Comparison of ENCODE assay signal across 17 cellular contexts in genomic region chrX:47316276-47317025, GRCh38. TPM values are rescaled to one million over a fixed set of nuclear protein-coding genes. Genes with fewer than 3 reads are reported as not detected.
DNase-seq lines count a peak whose midpoint lies in the region; ATAC-seq and TF ChIP-seq lines count a peak whose summit lies in the region.
"Had no signal": no experiment of that assay in that cellular context is flagged by ENCODE, and none has a peak within 500 bp of the region (broad histone marks: within the 10 kb centered on the region; RNA-seq: fewer than 3 reads in every experiment).

No MANE protein-coding gene starts in this region.

- no peaks in the 10 kb centered on the region for H3K9me3 ChIP-seq in H9 (ENCODE audit: control insufficient read depth, low read depth, low read length)
- no peaks in the 10 kb centered on the region for H3K9me3 ChIP-seq in osteoblast (ENCODE audit: low read depth, low read length)
- H3K9me3 ChIP-seq in sigmoid colon, result no peaks in the 10 kb centered on the region
- H3K9me3 ChIP-seq: adrenal gland, ovary had no signal

- H3K18ac ChIP-seq in H9 (ENCODE audit: insufficient read length, low read depth, low read length), result peak overlapping the region; percentile 87

- H3K4me2 ChIP-seq in H9 (ENCODE audit: insufficient read depth, insufficient read length, low read length), result peak overlapping the region; percentile 33
- H3K4me2 ChIP-seq in osteoblast (ENCODE audit: insufficient read depth, low read length), result peak overlapping the region; percentile 71

- no peak for TF ChIP-seq CTCF in H9 (conservative IDR thresholded peaks at IDR 0.05)
- TF ChIP-seq CTCF in endothelial cell (IDR thresholded peaks at IDR 0.05; ENCODE audit: unreplicated experiment), result no peak
- no peak for TF ChIP-seq CTCF in osteoblast (IDR thresholded peaks at IDR 0.05; ENCODE audit: extremely low read depth, low read depth, low read length)
- no peak for TF ChIP-seq CTCF in sigmoid colon (IDR thresholded peaks at IDR 0.05)

- peaks cover 0 to 5% (median 4%) of the 10 kb centered on the region in 3 experiments; a peak in 3 of 7 replicates for H3K36me3 Mint-ChIP-seq in H9 (ENCODE audit: insufficient read depth in 1 of 3, low read depth in 3 of 3)
- H3K36me3 Mint-ChIP-seq in endothelial cell (ENCODE audit: low read depth, unreplicated experiment), result no peaks in the 10 kb centered on the region

- no peak overlapping the region for H2AK5ac ChIP-seq in H9 (ENCODE audit: insufficient read length, low read length)

- TF ChIP-seq POLR2A in sigmoid colon (IDR thresholded peaks at IDR 0.05), result no peak

- no peaks in the 10 kb centered on the region for H3K79me2 ChIP-seq in H9 (ENCODE audit: insufficient read depth, low read length)
- H3K79me2 ChIP-seq in osteoblast (ENCODE audit: insufficient read depth, low read length), result no peaks in the 10 kb centered on the region

- peak overlapping the region; percentile 84; the same call in 1 of the 2 replicates for H3K4ac ChIP-seq in H9 (ENCODE audit: low read depth, low read length)

- no peak for TF ChIP-seq EP300 in sigmoid colon (IDR thresholded peaks at IDR 0.05)

- H3K27ac Mint-ChIP-seq in H9 (peak overlapping the region; percentile 98 to 100 (median 99)), endothelial cell (ENCODE audit: unreplicated experiment) (peak overlapping the region; percentile 20)
- H3K27ac Mint-ChIP-seq: stimulated activated naive CD8-positive, alpha-beta T cell treated with anti-CD3 and anti-CD28 coated beads, Interleukin-15, amount 100 ng/mL, for 72 hours had no signal

- H4K5ac ChIP-seq in H9 (ENCODE audit: insufficient read length, low read depth, low read length), result no peak overlapping the region

- H3K4me3 Mint-ChIP-seq in H9 (peak overlapping the region; percentile 37 to 74), endothelial cell (ENCODE audit: unreplicated experiment) (no peak overlapping the region)
- H3K4me3 Mint-ChIP-seq: stimulated activated naive CD8-positive, alpha-beta T cell treated with anti-CD3 and anti-CD28 coated beads, Interleukin-15, amount 100 ng/mL, for 72 hours had no signal

- H2BK5ac ChIP-seq in H9 (ENCODE audit: insufficient read length, low read length), result no peak overlapping the region

- H3T11ph ChIP-seq in H9 (ENCODE audit: low read length), result peak overlapping the region; percentile 63

- no peak overlapping the region for H2BK15ac ChIP-seq in H9 (ENCODE audit: low read depth, low read length)

- H3K14ac ChIP-seq in H9 (ENCODE audit: insufficient read depth, low read length), result peak overlapping the region; percentile 80; the same call in 1 of the 2 replicates

- peak; percentile 85 for DNase-seq in H9
- DNase-seq in NCI-H69 (lab: John Stamatoyannopoulos, UW), result peak; percentile 61
- DNase-seq in endothelial cell (ENCODE audit: low spot score), result peak; percentile 7
- peak; percentile 66 for DNase-seq in osteoblast (ENCODE audit: insufficient read length, low spot score, missing footprints)
- DNase-seq in sigmoid colon, result no peak
- DNase-seq in NCI-H2171 (lab: John Stamatoyannopoulos, UW), result no peak
- DNase-seq: OCI-M1; ovary; stimulated activated CD4-positive, alpha-beta T cell treated with anti-CD3 and anti-CD28 coated beads, Interleukin-2, amount 100 ng/mL, for 48 hours; stimulated activated naive CD8-positive, alpha-beta T cell treated with anti-CD3 and anti-CD28 coated beads, Interleukin-15, amount 100 ng/mL, for 72 hours; T-helper 9 cell had no signal

- no peak overlapping the region for H2BK20ac ChIP-seq in H9 (ENCODE audit: low read depth, low read length, poor library complexity, severe bottlenecking)

- no peak overlapping the region for H3K23ac ChIP-seq in H9 (ENCODE audit: insufficient read length, low read depth, low read length)

- H3K79me1 ChIP-seq in H9 (ENCODE audit: insufficient read depth, low read depth, low read length, poor library complexity, severe bottlenecking), result no peaks in the 10 kb centered on the region

- H3K23me2 ChIP-seq in H9 (ENCODE audit: insufficient read length, low read depth, low read length, poor library complexity, severe bottlenecking), result peaks cover 4% of the 10 kb centered on the region

- H3K27me3 Mint-ChIP-seq in H9 (ENCODE audit: low read depth), result no peaks in the 10 kb centered on the region; the same call in 1 of the 2 replicates
- no peaks in the 10 kb centered on the region for H3K27me3 Mint-ChIP-seq in endothelial cell (ENCODE audit: unreplicated experiment)
- H3K27me3 Mint-ChIP-seq: stimulated activated naive CD8-positive, alpha-beta T cell treated with anti-CD3 and anti-CD28 coated beads, Interleukin-15, amount 100 ng/mL, for 72 hours had no signal

- H3K4me3 ChIP-seq in osteoblast (ENCODE audit: insufficient read depth, low read length) (peak overlapping the region; percentile 52), sigmoid colon (peak overlapping the region in 1 of 4 donors; percentile 25)
- H3K4me3 ChIP-seq: adrenal gland, ovary had no signal

- H2BK12ac ChIP-seq in H9 (ENCODE audit: insufficient read length, low read depth, low read length), result peak overlapping the region; percentile 65

- intact Hi-C loops in sigmoid colon (cut with DNase I), result no loop called here

- H3K27ac ChIP-seq in H9 (ENCODE audit: insufficient read length, low read depth, low read length), result peak overlapping the region; percentile 99
- no peak overlapping the region for H3K27ac ChIP-seq in osteoblast (ENCODE audit: low read depth, low read length)
- H3K27ac ChIP-seq in sigmoid colon, result no peak overlapping the region
- H3K27ac ChIP-seq: adrenal gland, HL-60, ovary had no signal

- no peaks in the 10 kb centered on the region for H3K27me3 ChIP-seq in H9 (ENCODE audit: insufficient read depth, low read length)
- H3K27me3 ChIP-seq in osteoblast (ENCODE audit: insufficient read depth, low read length), result peaks cover 2% of the 10 kb centered on the region
- H3K27me3 ChIP-seq in sigmoid colon, result no peaks in the 10 kb centered on the region
- H3K27me3 ChIP-seq: ovary had no signal

- no peaks in the 10 kb centered on the region for H4K20me1 ChIP-seq in H9 (ENCODE audit: control insufficient read depth, insufficient read depth, insufficient read length)
- no peaks in the 10 kb centered on the region for H4K20me1 ChIP-seq in osteoblast (ENCODE audit: insufficient read depth, low read length)

- H3K4me1 Mint-ChIP-seq in H9, result peaks cover 11 to 27% of the 10 kb centered on the region in 2 experiments
- peaks cover under 1% of the 10 kb centered on the region for H3K4me1 Mint-ChIP-seq in endothelial cell (ENCODE audit: unreplicated experiment)
- H3K4me1 Mint-ChIP-seq: stimulated activated naive CD8-positive, alpha-beta T cell treated with anti-CD3 and anti-CD28 coated beads, Interleukin-15, amount 100 ng/mL, for 72 hours had no signal

- peak overlapping the region; percentile 64 for H3K9ac ChIP-seq in H9 (ENCODE audit: extremely low read depth, insufficient read length, low read length)

- H4K91ac ChIP-seq in H9 (ENCODE audit: insufficient read length, low read depth, low read length), result no peak overlapping the region

- H3K36me3 ChIP-seq in osteoblast (ENCODE audit: insufficient read depth, low read length), result no peaks in the 10 kb centered on the region
- no peaks in the 10 kb centered on the region for H3K36me3 ChIP-seq in sigmoid colon
- H3K36me3 ChIP-seq: adrenal gland, ovary had no signal

- no peak overlapping the region for H3K56ac ChIP-seq in H9 (ENCODE audit: insufficient read length, low read depth, low read length)

- H2BK120ac ChIP-seq in H9 (ENCODE audit: low read depth, low read length, poor library complexity, severe bottlenecking), result peak overlapping the region; percentile 95

- no peak for ATAC-seq in activated CD4-positive, CD25-positive, alpha-beta regulatory T cell treated with anti-CD3 and anti-CD28 coated beads, Interleukin-2, amount 50 U/mL, for 24 hours
- no peak for ATAC-seq in GM21576 (IDR thresholded peaks at IDR 0.05; ENCODE audit: unreplicated experiment)
- ATAC-seq: esophagus mucosa; left lobe of liver; stimulated activated naive CD8-positive, alpha-beta T cell treated with anti-CD3 and anti-CD28 coated beads, Interleukin-15, amount 100 ng/mL, for 72 hours had no signal

- no peak overlapping the region for H2AFZ ChIP-seq in H9 (ENCODE audit: low read length)
- peak overlapping the region; percentile 51 for H2AFZ ChIP-seq in osteoblast (ENCODE audit: low read length)

- no CpG with 5 or more reads among the region's 14 CpGs for WGBS in H9 (ENCODE audit: extremely low coverage, insufficient read length, low lambda C conversion rate)
- 59 to 65% methylated on average over 14 of the region's 14 CpGs for WGBS in sigmoid colon, 2 donors

- peaks cover 48 to 55% of the 10 kb centered on the region in 2 experiments for H3K9me3 Mint-ChIP-seq in H9
- H3K9me3 Mint-ChIP-seq in endothelial cell (ENCODE audit: unreplicated experiment), result no peaks in the 10 kb centered on the region
- H3K9me3 Mint-ChIP-seq: stimulated activated naive CD8-positive, alpha-beta T cell treated with anti-CD3 and anti-CD28 coated beads, Interleukin-15, amount 100 ng/mL, for 72 hours had no signal

- H3K4me1 ChIP-seq in H9 (ENCODE audit: insufficient read depth, low read length), result peaks cover 2% of the 10 kb centered on the region; the same call in 1 of the 2 replicates
- no peaks in the 10 kb centered on the region for H3K4me1 ChIP-seq in osteoblast (ENCODE audit: insufficient read depth, low read length)
- H3K4me1 ChIP-seq in sigmoid colon, result peaks cover 0 to 4% (median 0%) of the 10 kb centered on the region in 4 donors

- H4K8ac ChIP-seq in H9 (replicated peaks; ENCODE audit: insufficient read length, low read depth, low read length), result no peak overlapping the region

RNA-seq across cellular contexts. Expression of gene ZNF157, which starts 53.9 kb away (rescaled TPM):
- total RNA-seq in H9 (2021) (0.81 TPM in 2 replicates), endothelial cell (ENCODE audit: unreplicated experiment) (0.67 TPM), osteoblast (under 0.01 TPM in 1 of 2 replicates, not detected in the other), sigmoid colon (under 1 TPM in 3 of 4 donors, not detected in 1; 0.27 to 0.71 (median 0.49) TPM)
- polyA plus RNA-seq in sigmoid colon, result under 1 TPM in 1 of 3 donors, not detected in 2; 0.15 TPM
- total RNA-seq: left lobe of liver had no signal

Comparison
In these comparisons a context has a peak if more than half of its experiments do, and no peak if none do; other contexts are left out.
1. DNase-seq: peak in H9 (single experiment), NCI-H69 (single experiment), endothelial cell (single experiment) and osteoblast (single experiment); none in sigmoid colon (single experiment) and NCI-H2171 (single experiment).